In genomic region chr16:69179255-69180010, GRCh38 we compare ENCODE assay signal across 8 cellular contexts. TPM values are rescaled to one million over a fixed set of nuclear protein-coding genes. Genes with fewer than 3 reads are reported as not detected.
DNase-seq lines count a peak whose midpoint lies in the region; TF ChIP-seq lines count a peak whose summit lies in the region.

No MANE protein-coding gene starts in this region.

- no peaks in the 10 kb centered on the region for H3K79me2 ChIP-seq in mesendoderm (ENCODE audit: control insufficient read depth, insufficient read depth, low read length)

- no peak overlapping the region for H2BK15ac ChIP-seq in mesendoderm (replicated peaks; ENCODE audit: low read depth)

- H3K18ac ChIP-seq in mesendoderm (ENCODE audit: low read length) = no peak overlapping the region

- peaks cover 10% of the 10 kb centered on the region for H3K4me1 ChIP-seq in BE2C
- H3K4me1 ChIP-seq in mesendoderm (ENCODE audit: control insufficient read depth, low read depth, low read length) = no peaks in the 10 kb centered on the region

- in situ Hi-C loops in GM13977 (cut with MboI; ENCODE audit: low pct_unique_long_range_greater_than_20kb, low sequenced_read_pairs, unreplicated experiment) = no loop called here

- TF ChIP-seq CTCF in BE2C (IDR thresholded peaks at IDR 0.05; ENCODE audit: low read depth, low read length) (no peak), GM13977 (IDR thresholded peaks at IDR 0.05; ENCODE audit: extremely low read depth, insufficient read depth, missing control alignments) (no peak)

- H3K9me3 ChIP-seq in BE2C = no peaks in the 10 kb centered on the region

- H3K36me3 ChIP-seq in BE2C (peaks cover 8% of the 10 kb centered on the region; the same call in 1 of the 2 replicates), mesendoderm (ENCODE audit: control insufficient read depth, insufficient read depth, low read length) (no peaks in the 10 kb centered on the region)

- no peak overlapping the region for H3K27ac ChIP-seq in mesendoderm (ENCODE audit: low read depth, low read length)

- no peak overlapping the region for H2BK120ac ChIP-seq in mesendoderm (ENCODE audit: low read depth, low read length)

- H3K4me2 ChIP-seq in mesendoderm (ENCODE audit: low read length) = no peak overlapping the region

- no peak overlapping the region for H3K23ac ChIP-seq in mesendoderm (ENCODE audit: low read length)

- H2AK5ac ChIP-seq in mesendoderm (ENCODE audit: low read length) = no peak overlapping the region

- DNase-seq in BE2C (peak; percentile 58), NCI-H2196 treated with DMSO at 0.1 percent for 48 hours (lab: John Stamatoyannopoulos, UW; ENCODE audit: unreplicated experiment) (peak; percentile 25), dermis blood vessel endothelial cell (peak; percentile 81), myocyte (ENCODE audit: low read depth) (peak; percentile 82), GM13977 (ENCODE audit: low spot score) (no peak), mesendoderm (no peak), HPDE6-E6E7 (ENCODE audit: extremely low spot score) (no peak)
- DNase-seq in stimulated activated CD4-positive, alpha-beta T cell treated with anti-CD3 and anti-CD28 coated beads, Interleukin-12 subunit alpha, Interleukin-12 subunit beta, amount 100 ng/mL, for 4 hours = no peak

- no peak overlapping the region for H2BK5ac ChIP-seq in mesendoderm (ENCODE audit: low read length)

- no peak overlapping the region for H3K9ac ChIP-seq in mesendoderm (ENCODE audit: low read length)

- no CpG with 5 or more reads among the region's 7 CpGs for WGBS in mesendoderm (ENCODE audit: extremely low coverage, insufficient coverage, low lambda C conversion rate)

- no peak overlapping the region for H3K4ac ChIP-seq in mesendoderm (ENCODE audit: low read depth, low read length)

- H3K79me1 ChIP-seq in mesendoderm (ENCODE audit: low read length) = no peaks in the 10 kb centered on the region

- H3K4me3 ChIP-seq in BE2C (ENCODE audit: low read depth, low read length) (no peak overlapping the region), mesendoderm (ENCODE audit: low read length) (no peak overlapping the region)

- H4K5ac ChIP-seq in mesendoderm (ENCODE audit: low read length) = no peak overlapping the region

- no peaks in the 10 kb centered on the region for H3K27me3 ChIP-seq in BE2C
- no peaks in the 10 kb centered on the region for H3K27me3 ChIP-seq in mesendoderm (ENCODE audit: insufficient read depth, low read length, poor library complexity)

- H3K56ac ChIP-seq in mesendoderm (ENCODE audit: low read length) = no peak overlapping the region

- H4K8ac ChIP-seq in mesendoderm (ENCODE audit: low read depth, low read length) = no peak overlapping the region

RNA-seq across cellular contexts. Expression of gene SNTB2, which starts 7.5 kb away (rescaled TPM):
- 1.8 TPM for polyA plus RNA-seq in BE2C (2012; ENCODE audit: insufficient read depth, insufficient read length, low read depth)
- total RNA-seq in dermis blood vessel endothelial cell (91.0 and 185 TPM in 2 replicates), myocyte (21.3 and 28.9 TPM in 2 replicates)
- polyA plus RNA-seq in myocyte (2012) = 4.1 TPM
- polyA plus RNA-seq in mesendoderm (2013, experiment 1 of 2) = 5.2 TPM
- polyA plus RNA-seq in mesendoderm (2013, experiment 2 of 2) = 5.2 TPM

RNA-seq across cellular contexts. Expression of gene UTP4, which starts 47.0 kb away (rescaled TPM):
- polyA plus RNA-seq in BE2C (2012; ENCODE audit: insufficient read depth, insufficient read length, low read depth) = 164 TPM
- 14.1 and 26.7 TPM in 2 replicates for total RNA-seq in dermis blood vessel endothelial cell
- total RNA-seq in myocyte = 16.1 and 18.1 TPM in 2 replicates
- polyA plus RNA-seq in myocyte (2012) = 41.1 TPM
- 80.1 TPM for polyA plus RNA-seq in mesendoderm (2013, experiment 1 of 2)
- polyA plus RNA-seq in mesendoderm (2013, experiment 2 of 2) = 82.8 TPM

RNA-seq across cellular contexts. Expression of gene CHTF8, which starts 47.0 kb away (rescaled TPM):
- 144 TPM for polyA plus RNA-seq in BE2C (2012; ENCODE audit: insufficient read depth, insufficient read length, low read depth)
- total RNA-seq in dermis blood vessel endothelial cell (89.9 and 160 TPM in 2 replicates), myocyte (35.5 and 36.6 TPM in 2 replicates)
- polyA plus RNA-seq in myocyte (2012) = 72.9 TPM
- 88.0 TPM for polyA plus RNA-seq in mesendoderm (2013, experiment 1 of 2)
- 89.9 TPM for polyA plus RNA-seq in mesendoderm (2013, experiment 2 of 2)

Comparison
In these comparisons a context has a peak if more than half of its experiments do, and no peak if none do; other contexts are left out.
1. DNase-seq: peak in BE2C (single experiment), NCI-H2196 treated with DMSO at 0.1 percent for 48 hours (single experiment), dermis blood vessel endothelial cell (single experiment) and myocyte (single experiment); none in GM13977 (single experiment), stimulated activated CD4-positive, alpha-beta T cell treated with anti-CD3 and anti-CD28 coated beads, Interleukin-12 subunit alpha, Interleukin-12 subunit beta, amount 100 ng/mL, for 4 hours (single experiment), mesendoderm (single experiment) and HPDE6-E6E7 (single experiment).